8 cellular contexts compared by ENCODE assay signal in genomic region chr2:10448646-10449480, GRCh38. TPM values are rescaled to one million over a fixed set of nuclear protein-coding genes. Genes with fewer than 3 reads are reported as not detected.
A peak's percentile ranks its signal among the peaks of the same experiment; 100 is the strongest.
DNase-seq lines count a peak whose midpoint lies in the region; ATAC-seq and TF ChIP-seq lines count a peak whose summit lies in the region.

No MANE protein-coding gene starts in this region.

- H3K4me2 ChIP-seq in OCI-LY3 (ENCODE audit: low read length) = peak overlapping the region; percentile 97

- ATAC-seq in GM21390 (IDR thresholded peaks at IDR 0.05; ENCODE audit: unreplicated experiment) (peak; percentile 53), omental fat pad (ENCODE audit: low FRiP score) (peak; percentile 92)

- H2AFZ ChIP-seq in OCI-LY3 (ENCODE audit: low read depth, low read length) = peak overlapping the region; percentile 67; the same call in 1 of the 2 replicates

- H3K9me3 ChIP-seq in OCI-LY3 (ENCODE audit: insufficient read depth, low read length) (no peaks in the 10 kb centered on the region), suprapubic skin (no peaks in the 10 kb centered on the region)

- H3K4me3 ChIP-seq in OCI-LY3 (ENCODE audit: low read length) (peak overlapping the region; percentile 94), fibroblast of pulmonary artery (replicated peaks; ENCODE audit: low read depth, low read length) (peak overlapping the region; percentile 65), suprapubic skin (peak overlapping the region; percentile 59)

- H3K27me3 Mint-ChIP-seq in Calu3 (ENCODE audit: unreplicated experiment) = peaks cover 4% of the 10 kb centered on the region

- peaks cover 53% of the 10 kb centered on the region for H3K36me3 Mint-ChIP-seq in Calu3 (ENCODE audit: insufficient read depth, unreplicated experiment)

- peak overlapping the region; percentile 85 for H3K27ac ChIP-seq in OCI-LY3 (ENCODE audit: low read length)
- peak overlapping the region; percentile 69 for H3K27ac ChIP-seq in suprapubic skin

- TF ChIP-seq EP300 in suprapubic skin (IDR thresholded peaks at IDR 0.05) = no peak

- TF ChIP-seq CTCF in Calu3 (IDR thresholded peaks at IDR 0.05; ENCODE audit: unreplicated experiment) = no peak
- no peak for TF ChIP-seq CTCF in OCI-LY3 (IDR thresholded peaks at IDR 0.05; ENCODE audit: low read depth, low read length)
- no peak for TF ChIP-seq CTCF in fibroblast of pulmonary artery (IDR thresholded peaks at IDR 0.05; ENCODE audit: low read length, missing control alignments)
- no peak for TF ChIP-seq CTCF in omental fat pad (IDR thresholded peaks at IDR 0.05)
- peak in 1 of 2 donors; percentile 8 for TF ChIP-seq CTCF in suprapubic skin (IDR thresholded peaks at IDR 0.05)

- intact Hi-C loops in Calu3 (cut with micrococcal nuclease; ENCODE audit: unreplicated experiment) = loop anchor here (10.0 kb wide), 1 partner anchor 86 kb away; no protein-coding TSS in a partner anchor

- TSS peak; percentile 81 for BruUV-seq in Calu3 (replicated peaks; lab: Mats Ljungman, UMichigan)

- CTCF ChIA-PET in Calu3 (lab: Charles Lee) = interaction anchor here (1.0 to 1.4 kb wide), 2 partner anchors 14 to 45 kb away, joined by 3 to 4 read pairs; no protein-coding TSS in a partner anchor

- H3K4me1 Mint-ChIP-seq in Calu3 (ENCODE audit: low read depth, unreplicated experiment) = peaks cover 48% of the 10 kb centered on the region

- H3K27ac Mint-ChIP-seq in Calu3 (ENCODE audit: unreplicated experiment) = peak overlapping the region; percentile 46

- TF ChIP-seq POLR2A in suprapubic skin (IDR thresholded peaks at IDR 0.05) = peak in 1 of 2 donors; percentile 17

- peak overlapping the region; percentile 81 for H3K4me3 Mint-ChIP-seq in Calu3 (ENCODE audit: low read depth, unreplicated experiment)

- H3K9me3 Mint-ChIP-seq in Calu3 (ENCODE audit: low read depth, unreplicated experiment) = no peaks in the 10 kb centered on the region

- peak overlapping the region; percentile 98 for H3K9ac ChIP-seq in OCI-LY3 (ENCODE audit: low read length)

- H3K27me3 ChIP-seq in OCI-LY3 (ENCODE audit: low read depth, low read length) = no peaks in the 10 kb centered on the region
- no peaks in the 10 kb centered on the region for H3K27me3 ChIP-seq in suprapubic skin

- H4K20me1 ChIP-seq in OCI-LY3 (ENCODE audit: insufficient read depth, low read length) = peaks cover 34% of the 10 kb centered on the region

- 4% methylated on average over 25 of the region's 61 CpGs for WGBS in suprapubic skin

- H3K4me1 ChIP-seq in OCI-LY3 (ENCODE audit: low read length) (peaks cover 19% of the 10 kb centered on the region), suprapubic skin (peaks cover 44% of the 10 kb centered on the region)

- H3K36me3 ChIP-seq in OCI-LY3 (replicated peaks; ENCODE audit: low read depth, low read length) (peaks cover 21% of the 10 kb centered on the region), suprapubic skin (peaks cover 8% of the 10 kb centered on the region)

- peaks cover 57% of the 10 kb centered on the region for H3K79me2 ChIP-seq in OCI-LY3 (ENCODE audit: low read length)

- peak; percentile 95 for DNase-seq in Calu3
- peak; percentile 77 for DNase-seq in HT1080 (ENCODE audit: low read depth)
- DNase-seq in activated T-cell treated with anti-CD3 and anti-CD28 coated beads for 48 hours (ENCODE audit: low read depth) = peak; percentile 96
- DNase-seq in fibroblast of pulmonary artery (ENCODE audit: low read depth) = peak; percentile 89
- DNase-seq in omental fat pad (ENCODE audit: low spot score) = peak; percentile 53
- peak in 1 of 2 donors; percentile 89 for DNase-seq in suprapubic skin (ENCODE audit: low spot score in 2 of 2)

RNA-seq across cellular contexts. Expression of gene ODC1, which starts 0.7 kb away (rescaled TPM):
- total RNA-seq in Calu3 (2022) = 78.4 and 85.7 TPM in 2 replicates
- 582 and 583 TPM in 2 replicates for total RNA-seq in HT1080 (2014; rRNA removed; shearing (Covaris generic))
- polyA plus RNA-seq in HT1080 (2015; cell fraction: cytosol; rRNA removed) = 314 and 342 TPM in 2 replicates
- 137 and 186 TPM in 2 replicates for polyA plus RNA-seq in HT1080 (2015; cell fraction: nucleus; rRNA removed)
- 100 to 1,000 TPM in 2 of 4 donors, 10 to 100 TPM in 2; 46.8 to 264 (median 114) TPM for total RNA-seq in omental fat pad
- total RNA-seq in suprapubic skin = 10 to 100 TPM; 16.5 to 76.6 (median 40.8) TPM
